In genomic region chr18:5746844-5747243, GRCh38 we compare ENCODE assay signal across 21 cellular contexts.
DNase-seq lines count a peak whose midpoint lies in the region; ATAC-seq and TF ChIP-seq lines count a peak whose summit lies in the region.
"Had no signal": no experiment of that assay in that cellular context is flagged by ENCODE, and none has a peak within 500 bp of the region (broad histone marks: within the 10 kb centered on the region; RNA-seq: fewer than 3 reads in every experiment).

No MANE protein-coding gene starts in this region.

- peak overlapping the region; percentile 13 for H3K4me2 ChIP-seq in hepatocyte

- no peak overlapping the region for H2AFZ ChIP-seq in hepatocyte

- WGBS in hepatocyte (ENCODE audit: low lambda C conversion rate, missing lambda C conversion rate) = 28% methylated on average over 6 of the region's 6 CpGs

- no peaks in the 10 kb centered on the region for H3K9me3 ChIP-seq in hepatocyte (ENCODE audit: low read depth)
- H3K9me3 ChIP-seq: right atrium auricular region, transverse colon had no signal

- no peak overlapping the region for H3K4me3 ChIP-seq in hepatocyte
- H3K4me3 ChIP-seq: right atrium auricular region, SK-N-MC, transverse colon had no signal

- no peak for TF ChIP-seq CTCF in hepatocyte (IDR thresholded peaks at IDR 0.05; ENCODE audit: poor library complexity)

- H3K36me3 ChIP-seq in hepatocyte (replicated peaks; ENCODE audit: insufficient read depth, low read depth) = no peaks in the 10 kb centered on the region
- H3K36me3 ChIP-seq: right atrium auricular region, transverse colon had no signal

- H3K27me3 ChIP-seq in hepatocyte = no peaks in the 10 kb centered on the region
- H3K27me3 ChIP-seq: right atrium auricular region, transverse colon had no signal

- peak overlapping the region; percentile 77 for H3K27ac ChIP-seq in hepatocyte
- no peak overlapping the region for H3K27ac ChIP-seq in substantia nigra (ENCODE audit: low read depth, low read length, poor library complexity, severe bottlenecking)
- H3K27ac ChIP-seq: epithelial cell of prostate, right atrium auricular region, SK-N-MC, transverse colon had no signal

- no peaks in the 10 kb centered on the region for H3K79me2 ChIP-seq in hepatocyte

- DNase-seq in NCI-H1417 (lab: John Stamatoyannopoulos, UW) = peak in 2 of 3 experiments; percentile 6 to 48
- DNase-seq in NCI-H1417 treated with DMSO at 0.1 percent for 48 hours (lab: John Stamatoyannopoulos, UW) = no peak
- peak; percentile 90 for DNase-seq in NCI-H345 treated with DMSO at 0.1 percent for 48 hours (lab: John Stamatoyannopoulos, UW; ENCODE audit: unreplicated experiment)
- DNase-seq in hepatocyte (ENCODE audit: low spot score) = peak; percentile 29
- DNase-seq in RPMI8226 = no peak
- DNase-seq in anterior cingulate cortex (lab: John Stamatoyannopoulos, UW) = no peak
- no peak for DNase-seq in substantia nigra (lab: John Stamatoyannopoulos, UW)
- DNase-seq: activated naive CD8-positive, alpha-beta T cell treated with anti-CD3 and anti-CD28 coated beads, Interleukin-2, amount 10 ng/mL, durations not matched to agents 7 days and 5 days; DND-41; left ventricle myocardium superior; NCI-H1105 treated with DMSO at 0.1 percent for 48 hours; NCI-H526 treated with DMSO at 0.1 percent for 48 hours; nucleus accumbens; stimulated activated naive CD4-positive, alpha-beta T cell treated with Interleukin-2 at 50 U/mL for 16 hours; T-helper 9 cell; transverse colon had no signal

- no peaks in the 10 kb centered on the region for H4K20me1 ChIP-seq in hepatocyte (ENCODE audit: insufficient read depth, poor library complexity, severe bottlenecking)

- no peaks in the 10 kb centered on the region for H3K9me2 ChIP-seq in hepatocyte (replicated peaks; ENCODE audit: insufficient read depth)

- ATAC-seq in GM21786 (IDR thresholded peaks at IDR 0.05; ENCODE audit: unreplicated experiment) = peak; percentile 53
- ATAC-seq: activated CD4-positive, CD25-positive, alpha-beta regulatory T cell treated with anti-CD3 and anti-CD28 coated beads, Interleukin-2, amount 50 U/mL, for 24 hours; left ventricle myocardium superior had no signal

- no peaks in the 10 kb centered on the region for H3K4me1 ChIP-seq in hepatocyte (ENCODE audit: insufficient read depth)
- H3K4me1 ChIP-seq: right atrium auricular region, transverse colon had no signal

Comparison
In these comparisons a context has a peak if more than half of its experiments do, and no peak if none do; other contexts are left out.
1. DNase-seq: peak in NCI-H1417 (2 of 3), NCI-H345 treated with DMSO at 0.1 percent for 48 hours (single experiment) and hepatocyte (single experiment); none in NCI-H1417 treated with DMSO at 0.1 percent for 48 hours (single experiment), RPMI8226 (single experiment), anterior cingulate cortex (0 of 58) and substantia nigra (0 of 49).